Comparison of ENCODE assay signal across 8 cellular contexts in genomic region chr11:85664561-85665481, GRCh38. TPM values are rescaled to one million over a fixed set of nuclear protein-coding genes. Genes with fewer than 3 reads are reported as not detected.
DNase-seq lines count a peak whose midpoint lies in the region; ATAC-seq and TF ChIP-seq lines count a peak whose summit lies in the region.

CREBZF (minus strand) TSS chr11:85665129; CDS start chr11:85664875, 254 bp downstream.

- H3K27me3 Mint-ChIP-seq in activated B cell treated with CpG ODN at 0.5 μM for 24 hours: no peaks in the 10 kb centered on the region

- DNase-seq in AG08395 (ENCODE audit: low spot score) (peak; percentile 95), NCI-H345 (lab: John Stamatoyannopoulos, UW) (peak; percentile 96), activated B cell treated with CpG ODN at 0.5 μM for 24 hours (peak; percentile 96), caudate nucleus (lab: John Stamatoyannopoulos, UW) (peak; percentile 28 to 96 (median 88)), inferior parietal cortex (ENCODE audit: extremely low spot score) (peak; percentile 97), spleen (peak; percentile 97)

- peak within 1 kb of the TSS; percentile 95 for H3K4me3 Mint-ChIP-seq in activated B cell treated with CpG ODN at 0.5 μM for 24 hours

- intact Hi-C loops in activated B cell treated with CpG ODN at 0.5 μM for 24 hours (cut with micrococcal nuclease) (loop anchor here (1.0 to 10.0 kb wide), 12 partner anchors 17 to 1372 kb away; partner anchors contain the start of genes EED, HIKESHI, PICALM and TMEM126A), spleen (cut with DNase I; ENCODE audit: low total_unique reads) (no loop called here)

- H3K4me1 Mint-ChIP-seq in activated B cell treated with CpG ODN at 0.5 μM for 24 hours: peaks cover 45% of the 10 kb centered on the region

- 0 to 1% (median 1%) methylated on average over 18 to 70 of the region's 70 CpGs for whole genome bisulfite sequencing in spleen, 5 donors

- H3K27ac ChIP-seq in caudate nucleus (ENCODE audit: low read depth, low read length): peak within 1 kb of the TSS; percentile 96
- peak within 1 kb of the TSS; percentile 98 to 99 (median 98) for H3K27ac ChIP-seq in spleen

- POLR2A ChIA-PET in activated B cell treated with CpG ODN at 0.5 μM for 24 hours (lab: Charles Lee): interaction anchor here (0.5 to 3.3 kb wide), 11 partner anchors 8 to 560 kb away, joined by 3 to 70 read pairs (median 5); partner anchors contain the start of genes CCDC83, DLG2, TMEM126A and TMEM126B

- no peak for TF ChIP-seq CTCF in activated B cell treated with CpG ODN at 0.5 μM for 24 hours (IDR thresholded peaks at IDR 0.05)
- peak in 5 of 11 experiments; percentile 27 to 50 (median 38) for TF ChIP-seq CTCF in spleen (IDR thresholded peaks at IDR 0.05 in 8 of 11, conservative IDR thresholded peaks at IDR 0.05 in 3 of 11)

- H3K9me3 Mint-ChIP-seq in activated B cell treated with CpG ODN at 0.5 μM for 24 hours: no peaks in the 10 kb centered on the region

- in situ Hi-C loops in GM18951 (cut with MboI; ENCODE audit: low sequenced_read_pairs, unreplicated experiment): no loop called here

- H3K36me3 Mint-ChIP-seq in activated B cell treated with CpG ODN at 0.5 μM for 24 hours (ENCODE audit: low read depth): peaks cover 37% of the 10 kb centered on the region

- peaks cover 30 to 50% (median 45%) of the 10 kb centered on the region in 6 donors for H3K4me1 ChIP-seq in spleen

- H3K27ac Mint-ChIP-seq in activated B cell treated with CpG ODN at 0.5 μM for 24 hours: peak within 1 kb of the TSS; percentile 93

- peak within 1 kb of the TSS; percentile 74 to 94 (median 86) for H3K4me3 ChIP-seq in spleen

- H3K9me3 ChIP-seq in spleen: no peaks in the 10 kb centered on the region

- peak; percentile 89 for ATAC-seq in HG03196 (IDR thresholded peaks at IDR 0.05; ENCODE audit: unreplicated experiment)
- ATAC-seq in activated B cell treated with CpG ODN at 0.5 μM for 24 hours (ENCODE audit: low read depth): peak; percentile 86

- peaks cover 0 to 26% (median 3%) of the 10 kb centered on the region in 6 donors for H3K36me3 ChIP-seq in spleen

- CTCF ChIA-PET in activated B cell treated with CpG ODN at 0.5 μM for 24 hours (lab: Charles Lee): interaction anchor here (0.6 kb wide), 1 partner anchor 15 kb away, joined by 3 read pairs; no protein-coding TSS in a partner anchor

- no peaks in the 10 kb centered on the region for H3K27me3 ChIP-seq in spleen (replicated peaks in 1 of 7)

- TF ChIP-seq POLR2A in GM18951 (IDR thresholded peaks at IDR 0.05; ENCODE audit: extremely low read depth, insufficient read depth, insufficient read length) (peak; percentile 94), spleen (IDR thresholded peaks at IDR 0.05) (peak in 2 of 3 donors; percentile 78 to 92)

RNA-seq across cellular contexts. Expression of gene CREBZF, which starts in this region (rescaled TPM):
- total RNA-seq in activated B cell treated with CpG ODN at 0.5 μM for 24 hours (46.1 and 60.3 TPM in 2 replicates), spleen (100 to 1,000 TPM in 1 of 7 donors, 10 to 100 TPM in 6; 51.4 to 111 (median 58.6) TPM)
- polyA plus RNA-seq in spleen: 10 to 100 TPM; 24.3 to 40.8 (median 28.3) TPM

Comparison
In these comparisons a context has a peak if more than half of its experiments do, and no peak if none do; other contexts are left out.
1. Peak in every context shown above with its lines: DNase-seq, ATAC-seq, H3K4me3 ChIP-seq and H3K27ac ChIP-seq.